Comparison of ENCODE assay signal across 8 cellular contexts in the genomic region with DNA sequence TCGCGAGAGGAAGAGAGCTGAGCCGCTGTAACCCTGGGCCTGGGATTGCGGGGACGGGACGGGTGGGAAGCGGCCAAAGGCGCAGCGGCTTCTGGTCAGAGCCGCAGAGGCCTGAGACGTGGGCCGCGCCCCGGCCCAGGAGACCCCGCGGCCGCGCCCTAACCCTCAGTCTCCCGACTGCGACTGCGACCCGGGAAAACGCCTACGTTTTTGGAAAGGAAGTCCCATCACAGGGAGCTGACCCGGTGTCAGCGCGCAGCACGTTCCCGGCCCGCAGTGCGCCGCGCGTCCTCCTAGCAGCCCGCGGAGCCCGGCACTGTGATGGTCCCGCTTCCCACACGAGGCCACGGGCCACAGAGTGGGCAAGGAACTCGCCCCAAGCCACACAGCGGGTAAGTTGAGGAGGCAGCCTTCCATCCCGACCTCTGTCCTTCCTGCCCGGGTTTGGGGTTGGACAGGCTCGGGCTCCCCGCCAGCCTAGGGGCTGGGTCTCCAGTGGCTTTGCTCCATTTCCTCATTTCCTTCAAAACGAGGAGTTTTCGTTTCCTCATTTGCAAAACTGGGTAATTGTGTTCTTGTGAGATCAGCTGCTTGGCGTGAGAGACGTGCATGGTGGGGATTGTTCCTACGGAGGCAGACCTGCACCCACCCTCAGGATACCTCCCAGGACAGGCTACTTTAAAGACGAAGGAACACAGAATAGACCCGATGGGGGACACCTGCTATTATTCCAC. TPM values are rescaled to one million over a fixed set of nuclear protein-coding genes. Genes with fewer than 3 reads are reported as not detected.
DNase-seq lines count a peak whose midpoint lies in the region; ATAC-seq and TF ChIP-seq lines count a peak whose summit lies in the region.

No MANE protein-coding gene starts in this region.

- DNase-seq in GM20000 (ENCODE audit: low spot score) (peak; percentile 49), adrenal gland (peak in 6 of 7 donors; percentile 29 to 52 (median 34)), iPS-NIHi11 (ENCODE audit: low spot score) (peak; percentile 65), smooth muscle cell (lab: John Stamatoyannopoulos, UW; ENCODE audit: unreplicated experiment) (no peak)
- no peak for DNase-seq in activated CD8-positive, alpha-beta memory T cell treated with anti-CD3 and anti-CD28 coated beads, Interleukin-2, amount 50 U/mL, for 4 hours
- no peak for DNase-seq in activated naive CD4-positive, alpha-beta T cell treated with Interleukin-2 at 50 U/mL for 16 hours

- ATAC-seq in HG03097 (IDR thresholded peaks at IDR 0.05; ENCODE audit: low FRiP score, unreplicated experiment): no peak
- ATAC-seq in GM21619 (IDR thresholded peaks at IDR 0.05; ENCODE audit: unreplicated experiment): no peak

- no peak for TF ChIP-seq POLR2A in adrenal gland (IDR thresholded peaks at IDR 0.05)

- H3K27ac ChIP-seq in adrenal gland (peak overlapping the region in 4 of 5 donors; percentile 26 to 80 (median 58)), smooth muscle cell (ENCODE audit: low read depth) (peak overlapping the region; percentile 64)

- H3K36me3 ChIP-seq in adrenal gland (replicated peaks in 1 of 2) (no peaks in the 10 kb centered on the region), smooth muscle cell (ENCODE audit: low read depth) (no peaks in the 10 kb centered on the region)

- H3K4me3 ChIP-seq in adrenal gland (peak overlapping the region in 2 of 4 donors; percentile 6 to 57), smooth muscle cell (peak overlapping the region; percentile 43)

- intact Hi-C loops in adrenal gland (cut with DNase I): no loop called here

- no peak overlapping the region for H3K9ac ChIP-seq in smooth muscle cell (ENCODE audit: low read depth)

- 15 to 22% (median 16%) methylated on average over 26 to 53 of the region's 53 CpGs for WGBS in adrenal gland, 4 donors
- 46% methylated on average over 43 of the region's 53 CpGs for WGBS in smooth muscle cell (ENCODE audit: low lambda C conversion rate)

- H3F3A ChIP-seq in smooth muscle cell (ENCODE audit: low read depth): peaks cover 9% of the 10 kb centered on the region

- peak overlapping the region; percentile 79 for H3K4me2 ChIP-seq in smooth muscle cell

- no peaks in the 10 kb centered on the region for H4K20me1 ChIP-seq in smooth muscle cell (ENCODE audit: low read depth)

- peaks cover 7% of the 10 kb centered on the region for H3K27me3 ChIP-seq in adrenal gland
- H3K27me3 ChIP-seq in smooth muscle cell (ENCODE audit: low read depth): no peaks in the 10 kb centered on the region

- H3K4me1 ChIP-seq in adrenal gland (replicated peaks in 1 of 2): no peaks in the 10 kb centered on the region
- H3K4me1 ChIP-seq in smooth muscle cell (ENCODE audit: low read depth): peaks cover 7% of the 10 kb centered on the region

- no peaks in the 10 kb centered on the region for H3K9me3 ChIP-seq in adrenal gland (replicated peaks in 1 of 3)
- H3K9me3 ChIP-seq in smooth muscle cell (replicated peaks; ENCODE audit: low read depth): no peaks in the 10 kb centered on the region

- no peaks in the 10 kb centered on the region for H3K79me2 ChIP-seq in smooth muscle cell (ENCODE audit: low read depth)

- peak overlapping the region; percentile 82 for H2AFZ ChIP-seq in smooth muscle cell (ENCODE audit: low read depth)

- TF ChIP-seq CTCF in GM20000 (IDR thresholded peaks at IDR 0.05; ENCODE audit: extremely low read depth, missing control alignments) (no peak), adrenal gland (IDR thresholded peaks at IDR 0.05) (no peak), smooth muscle cell (IDR thresholded peaks at IDR 0.05; ENCODE audit: borderline replicate concordance, insufficient read depth, poor library complexity, severe bottlenecking) (no peak)

RNA-seq across cellular contexts. Expression of a gene that starts 1.2 kb away (rescaled TPM):
- 10 to 100 TPM; 19.9 to 92.3 (median 37.7) TPM for total RNA-seq in adrenal gland
- 10 to 100 TPM; 14.0 to 65.5 (median 24.9) TPM for polyA plus RNA-seq in adrenal gland
- total RNA-seq in smooth muscle cell: 23.2 and 26.1 TPM in 2 replicates
- polyA plus RNA-seq in smooth muscle cell: 13.4 and 13.6 TPM in 2 replicates

RNA-seq across cellular contexts. Expression of a gene that starts 51.4 kb away (rescaled TPM):
- 100 to 1,000 TPM in 1 of 8 donors, 10 to 100 TPM in 7; 65.3 to 120 (median 79.8) TPM for total RNA-seq in adrenal gland
- 10 to 100 TPM; 31.7 to 68.7 (median 32.6) TPM for polyA plus RNA-seq in adrenal gland
- total RNA-seq in smooth muscle cell: 77.7 and 89.8 TPM in 2 replicates
- 107 and 110 TPM in 2 replicates for polyA plus RNA-seq in smooth muscle cell

Comparison
In these comparisons a context has a peak if more than half of its experiments do, and no peak if none do; other contexts are left out.
1. DNase-seq: peak in GM20000 (single experiment), adrenal gland (6 of 7) and iPS-NIHi11 (single experiment); none in smooth muscle cell (single experiment), activated CD8-positive, alpha-beta memory T cell treated with anti-CD3 and anti-CD28 coated beads, Interleukin-2, amount 50 U/mL, for 4 hours (single experiment) and activated naive CD4-positive, alpha-beta T cell treated with Interleukin-2 at 50 U/mL for 16 hours (single experiment).